In genomic region chr10:11068861-11069633, GRCh38 we compare ENCODE assay signal across 20 cellular contexts. TPM values are rescaled to one million over a fixed set of nuclear protein-coding genes. Genes with fewer than 3 reads are reported as not detected.
DNase-seq lines count a peak whose midpoint lies in the region; FAIRE-seq and TF ChIP-seq lines count a peak whose summit lies in the region.
"Had no signal": no experiment of that assay in that cellular context is flagged by ENCODE, and none has a peak within 500 bp of the region (broad histone marks: within the 10 kb centered on the region; RNA-seq: fewer than 3 reads in every experiment).

No MANE protein-coding gene starts in this region.

- no peaks in the 10 kb centered on the region for H3K9me1 ChIP-seq in endothelial cell of umbilical vein (replicated peaks; ENCODE audit: control insufficient read depth, extremely low read depth, insufficient read depth, low read length)

- H2BK15ac ChIP-seq in mesenchymal stem cell (ENCODE audit: low read depth, poor library complexity, severe bottlenecking) = no peak overlapping the region

- H2AFZ ChIP-seq in endothelial cell of umbilical vein (ENCODE audit: low read depth, low read length) (no peak overlapping the region), mesenchymal stem cell (ENCODE audit: low read depth, low read length) (no peak overlapping the region)

- H2BK12ac ChIP-seq in mesenchymal stem cell (ENCODE audit: low read length in 2 of 2) = no peak overlapping the region

- H3K27me3 Mint-ChIP-seq in activated CD4-positive, alpha-beta T cell treated with anti-CD3 and anti-CD28 coated beads, Interleukin-2, amount 10 ng/mL, durations not matched to agents 7 days and 5 days = no peaks in the 10 kb centered on the region

- no peak overlapping the region for H3K27ac ChIP-seq in endothelial cell of umbilical vein (ENCODE audit: insufficient read depth, low read depth, low read length)
- no peak overlapping the region for H3K27ac ChIP-seq in mesenchymal stem cell (ENCODE audit: low read length, poor library complexity, severe bottlenecking)
- no peak overlapping the region for H3K27ac ChIP-seq in left ventricle myocardium inferior (replicated peaks)
- no peak overlapping the region for H3K27ac ChIP-seq in sigmoid colon
- H3K27ac ChIP-seq: BLaER1 treated with 17β-estradiol and CSF1 and Interleukin-3, amounts not matched to agents 10 nM and 100 nM had no signal

- BruUV-seq in endothelial cell of umbilical vein (replicated peaks; lab: Mats Ljungman, UMichigan) = no TSS peak

- TF ChIP-seq EP300 in sigmoid colon (IDR thresholded peaks at IDR 0.05) = no peak

- no peak overlapping the region for H3K23ac ChIP-seq in mesenchymal stem cell (ENCODE audit: low read length in 2 of 2)

- no peak overlapping the region for H3K9ac ChIP-seq in endothelial cell of umbilical vein (replicated peaks; ENCODE audit: extremely low read depth, insufficient read depth, low read length)
- peak overlapping the region; percentile 54 for H3K9ac ChIP-seq in mesenchymal stem cell (ENCODE audit: low read length)
- H3K9ac ChIP-seq: BLaER1 treated with 17β-estradiol and CSF1 and Interleukin-3, amounts not matched to agents 10 nM and 100 nM had no signal

- H3K14ac ChIP-seq in mesenchymal stem cell (ENCODE audit: low read length in 2 of 2) = no peak overlapping the region

- no peak overlapping the region for H2AK5ac ChIP-seq in mesenchymal stem cell (ENCODE audit: low read length, severe bottlenecking)

- H3K79me2 ChIP-seq in endothelial cell of umbilical vein (ENCODE audit: control insufficient read depth, insufficient read depth, low read length) = no peaks in the 10 kb centered on the region

- no peak overlapping the region for H3K4me2 ChIP-seq in endothelial cell of umbilical vein (ENCODE audit: insufficient read depth, low read length)
- no peak overlapping the region for H3K4me2 ChIP-seq in mesenchymal stem cell (ENCODE audit: low read length, poor library complexity, severe bottlenecking)
- H3K4me2 ChIP-seq: BLaER1 treated with 17β-estradiol and CSF1 and Interleukin-3, amounts not matched to agents 10 nM and 100 nM had no signal

- intact Hi-C loops in endothelial cell of umbilical vein (cut with micrococcal nuclease) = no loop called here
- intact Hi-C loops in left ventricle myocardium inferior (cut with micrococcal nuclease) = no loop called here
- intact Hi-C loops in sigmoid colon (cut with DNase I) = no loop called here

- no peak for TF ChIP-seq CTCF in endothelial cell of umbilical vein (IDR thresholded peaks at IDR 0.05; ENCODE audit: extremely low read depth in 1 of 2, insufficient read depth in 1 of 2, low read depth in 1 of 2, low read length in 2 of 2)
- TF ChIP-seq CTCF in left ventricle myocardium inferior (IDR thresholded peaks at IDR 0.05; ENCODE audit: borderline replicate concordance) = no peak
- TF ChIP-seq CTCF in sigmoid colon (IDR thresholded peaks at IDR 0.05) = no peak

- no peaks in the 10 kb centered on the region for H3K4me1 Mint-ChIP-seq in activated CD4-positive, alpha-beta T cell treated with anti-CD3 and anti-CD28 coated beads, Interleukin-2, amount 10 ng/mL, durations not matched to agents 7 days and 5 days
- H3K4me1 Mint-ChIP-seq: B cell had no signal

- H3K27me3 ChIP-seq in endothelial cell of umbilical vein (ENCODE audit: control insufficient read depth in 2 of 2, insufficient read depth in 2 of 2, low read length in 2 of 2) = no peaks in the 10 kb centered on the region
- H3K27me3 ChIP-seq in mesenchymal stem cell (ENCODE audit: control insufficient read depth in 1 of 2, insufficient read depth in 1 of 2, low read length in 2 of 2) = no peaks in the 10 kb centered on the region
- no peaks in the 10 kb centered on the region for H3K27me3 ChIP-seq in left ventricle myocardium inferior (ENCODE audit: low read depth)
- H3K27me3 ChIP-seq in sigmoid colon = no peaks in the 10 kb centered on the region
- H3K27me3 ChIP-seq: BLaER1 treated with 17β-estradiol and CSF1 and Interleukin-3, amounts not matched to agents 10 nM and 100 nM had no signal

- H3K4me3 ChIP-seq in endothelial cell of umbilical vein (replicated peaks in 1 of 3; ENCODE audit: insufficient read depth in 1 of 3, low read depth in 1 of 3, low read length in 3 of 3) (no peak overlapping the region), mesenchymal stem cell (ENCODE audit: insufficient read depth in 1 of 2, low read depth in 1 of 2, low read length in 2 of 2) (no peak overlapping the region), left ventricle myocardium inferior (no peak overlapping the region), sigmoid colon (no peak overlapping the region)
- H3K4me3 ChIP-seq: BLaER1 treated with 17β-estradiol and CSF1 and Interleukin-3, amounts not matched to agents 10 nM and 100 nM; GM12878 had no signal

- no peak overlapping the region for H2BK5ac ChIP-seq in mesenchymal stem cell (ENCODE audit: low read depth, low read length, poor library complexity, severe bottlenecking)

- no peak for FAIRE-seq in endothelial cell of umbilical vein (lab: Jason Lieb, UNC)
- FAIRE-seq: GM12878, H1 had no signal

- CTCF ChIA-PET in endothelial cell of umbilical vein (lab: Charles Lee) = no interaction called here
- CTCF ChIA-PET in activated CD4-positive, alpha-beta T cell treated with anti-CD3 and anti-CD28 coated beads, Interleukin-2, amount 10 ng/mL, durations not matched to agents 7 days and 5 days (lab: Charles Lee) = interaction anchor here (0.6 to 1.1 kb wide), 2 partner anchors 27 to 72 kb away, joined by 3 read pairs; no protein-coding TSS in a partner anchor

- no peaks in the 10 kb centered on the region for H3K36me3 Mint-ChIP-seq in activated CD4-positive, alpha-beta T cell treated with anti-CD3 and anti-CD28 coated beads, Interleukin-2, amount 10 ng/mL, durations not matched to agents 7 days and 5 days (ENCODE audit: low read depth)
- H3K36me3 Mint-ChIP-seq: CD8-positive, alpha-beta T cell had no signal

- H3K27ac Mint-ChIP-seq in activated CD4-positive, alpha-beta T cell treated with anti-CD3 and anti-CD28 coated beads, Interleukin-2, amount 10 ng/mL, durations not matched to agents 7 days and 5 days = no peak overlapping the region
- H3K27ac Mint-ChIP-seq: B cell; CD8-positive, alpha-beta T cell had no signal

- H3K4ac ChIP-seq in mesenchymal stem cell (ENCODE audit: low read depth in 1 of 2, low read length in 2 of 2) = no peak overlapping the region

- no peak overlapping the region for H3K18ac ChIP-seq in mesenchymal stem cell (ENCODE audit: low read depth in 1 of 2, low read length in 2 of 2)

- dilution Hi-C loops in endothelial cell of umbilical vein (cut with MboI; ENCODE audit: extremely low pct_ligation_motif_present, low sequenced_read_pairs) = no loop called here

- H3K79me1 ChIP-seq in mesenchymal stem cell (replicated peaks; ENCODE audit: low read length, poor library complexity, severe bottlenecking) = peaks cover 33% of the 10 kb centered on the region

- H4K20me1 ChIP-seq in endothelial cell of umbilical vein (replicated peaks; ENCODE audit: control insufficient read depth, extremely low read depth, insufficient read depth, low read length) = no peaks in the 10 kb centered on the region
- H4K20me1 ChIP-seq: BLaER1 treated with 17β-estradiol and CSF1 and Interleukin-3, amounts not matched to agents 10 nM and 100 nM had no signal

- H3K36me3 ChIP-seq in endothelial cell of umbilical vein (ENCODE audit: control insufficient read depth in 2 of 2, extremely low read depth in 1 of 2, insufficient read depth in 2 of 2, low read length in 2 of 2) (no peaks in the 10 kb centered on the region), mesenchymal stem cell (ENCODE audit: control insufficient read depth in 1 of 2, insufficient read depth in 2 of 2, low read depth in 1 of 2, low read length in 2 of 2) (no peaks in the 10 kb centered on the region), left ventricle myocardium inferior (no peaks in the 10 kb centered on the region), sigmoid colon (no peaks in the 10 kb centered on the region)
- H3K36me3 ChIP-seq: BLaER1 treated with 17β-estradiol and CSF1 and Interleukin-3, amounts not matched to agents 10 nM and 100 nM had no signal

- 89% methylated on average over 4 of the region's 4 CpGs for whole genome bisulfite sequencing in mesenchymal stem cell
- WGBS in sigmoid colon, 2 donors = 93 to 94% methylated on average over 4 of the region's 4 CpGs

- no peak overlapping the region for H2BK120ac ChIP-seq in mesenchymal stem cell (ENCODE audit: low read depth, low read length)

- H3K4me3 Mint-ChIP-seq in activated CD4-positive, alpha-beta T cell treated with anti-CD3 and anti-CD28 coated beads, Interleukin-2, amount 10 ng/mL, durations not matched to agents 7 days and 5 days = no peak overlapping the region
- H3K4me3 Mint-ChIP-seq: B cell; CD8-positive, alpha-beta T cell; H9 had no signal

- H4K91ac ChIP-seq in mesenchymal stem cell (ENCODE audit: low read length) = no peak overlapping the region

- no peaks in the 10 kb centered on the region for H3K9me3 Mint-ChIP-seq in activated CD4-positive, alpha-beta T cell treated with anti-CD3 and anti-CD28 coated beads, Interleukin-2, amount 10 ng/mL, durations not matched to agents 7 days and 5 days
- H3K9me3 Mint-ChIP-seq: CD8-positive, alpha-beta T cell; H9 had no signal

- H3K4me1 ChIP-seq in endothelial cell of umbilical vein (ENCODE audit: control insufficient read depth, extremely low read depth, insufficient read depth, low read length) (no peaks in the 10 kb centered on the region), mesenchymal stem cell (ENCODE audit: control insufficient read depth, insufficient read depth, low read depth, low read length) (peaks cover 1% of the 10 kb centered on the region), left ventricle myocardium inferior (peaks cover 84% of the 10 kb centered on the region), sigmoid colon (peaks cover 0 to 22% (median 10%) of the 10 kb centered on the region in 4 donors)
- H3K4me1 ChIP-seq: BLaER1 treated with 17β-estradiol and CSF1 and Interleukin-3, amounts not matched to agents 10 nM and 100 nM had no signal

- POLR2A ChIA-PET in endothelial cell of umbilical vein (lab: Charles Lee) = no interaction called here
- POLR2A ChIA-PET in activated CD4-positive, alpha-beta T cell treated with anti-CD3 and anti-CD28 coated beads, Interleukin-2, amount 10 ng/mL, durations not matched to agents 7 days and 5 days (lab: Charles Lee) = no interaction called here

- H3K9me3 ChIP-seq in endothelial cell of umbilical vein (replicated peaks; ENCODE audit: control insufficient read depth, insufficient read depth, low read length) (no peaks in the 10 kb centered on the region), mesenchymal stem cell (ENCODE audit: control insufficient read depth, low read length) (no peaks in the 10 kb centered on the region), left ventricle myocardium inferior (replicated peaks) (no peaks in the 10 kb centered on the region), sigmoid colon (no peaks in the 10 kb centered on the region)
- H3K9me3 ChIP-seq: BLaER1 treated with 17β-estradiol and CSF1 and Interleukin-3, amounts not matched to agents 10 nM and 100 nM had no signal

- TF ChIP-seq POLR2A in endothelial cell of umbilical vein (IDR thresholded peaks at IDR 0.05; ENCODE audit: low read depth, low read length) (no peak), sigmoid colon (IDR thresholded peaks at IDR 0.05) (no peak)

- no peak overlapping the region for H4K8ac ChIP-seq in mesenchymal stem cell (ENCODE audit: low read length)

- DNase-seq in HS-5 (ENCODE audit: low read depth) (peak; percentile 5), RKO (ENCODE audit: low spot score) (peak; percentile 3), endothelial cell of umbilical vein (ENCODE audit: low read depth, low spot score) (no peak), mesenchymal stem cell (no peak), left ventricle myocardium inferior (no peak), NCI-H774 (lab: John Stamatoyannopoulos, UW) (no peak), sigmoid colon (no peak)
- no peak for DNase-seq in activated CD4-positive, alpha-beta T cell treated with anti-CD3 and anti-CD28 coated beads, Interleukin-2, amount 10 ng/mL, durations not matched to agents 7 days and 5 days
- DNase-seq: 8988T; Calu3; CD8-positive, alpha-beta T cell; DND-41; EL; H9 had no signal

RNA-seq across cellular contexts. Expression of gene CELF2, which starts 51.4 kb away (rescaled TPM):
- 35.5 and 42.6 TPM in 2 replicates for total RNA-seq in endothelial cell of umbilical vein
- 21.6 and 23.4 TPM in 2 replicates for polyA plus RNA-seq in endothelial cell of umbilical vein
- 17.9 and 19.7 TPM in 2 replicates for polyA plus RNA-seq in endothelial cell of umbilical vein (2011; cell fraction: cytosol; rRNA removed)
- polyA plus RNA-seq in endothelial cell of umbilical vein (2011; cell fraction: nucleus; rRNA removed) = 25.6 and 28.0 TPM in 2 replicates
- 10.8 and 11.9 TPM in 2 replicates for polyA plus RNA-seq in endothelial cell of umbilical vein (2012)
- 56.1 and 61.4 TPM in 2 replicates for polyA minus RNA-seq in endothelial cell of umbilical vein
- not detected for polyA minus RNA-seq in endothelial cell of umbilical vein (2011; cell fraction: cytosol; rRNA and poly(A)+ RNA removed)
- polyA minus RNA-seq in endothelial cell of umbilical vein (2011; cell fraction: nucleus; rRNA and poly(A)+ RNA removed) = 44.4 and 45.7 TPM in 2 replicates
- 8.8 TPM for polyA plus RNA-seq in mesenchymal stem cell (2013, experiment 1 of 2)
- 8.9 TPM for polyA plus RNA-seq in mesenchymal stem cell (2013, experiment 2 of 2)
- total RNA-seq in left ventricle myocardium inferior = 74.9 TPM
- total RNA-seq in activated CD4-positive, alpha-beta T cell treated with anti-CD3 and anti-CD28 coated beads, Interleukin-2, amount 10 ng/mL, durations not matched to agents 7 days and 5 days = 100 to 1,000 TPM; 165 to 181 TPM
- total RNA-seq in sigmoid colon = 10 to 100 TPM; 48.9 to 83.1 (median 60.3) TPM
- polyA plus RNA-seq in sigmoid colon = 10 to 100 TPM in 2 of 3 donors, 1 to 10 TPM in 1; 6.0 to 27.5 (median 12.6) TPM
- total RNA-seq: A673, Calu3, HT-29 had no signal

Comparison
In these comparisons a context has a peak if more than half of its experiments do, and no peak if none do; other contexts are left out.
1. DNase-seq: peak in HS-5 (single experiment) and RKO (single experiment); none in endothelial cell of umbilical vein (single experiment), mesenchymal stem cell (single experiment), left ventricle myocardium inferior (single experiment), NCI-H774 (single experiment), activated CD4-positive, alpha-beta T cell treated with anti-CD3 and anti-CD28 coated beads, Interleukin-2, amount 10 ng/mL, durations not matched to agents 7 days and 5 days (single experiment) and sigmoid colon (single experiment).